ENCODE assay signal across 8 cellular contexts in genomic region chr21:44089001-44089911, GRCh38. TPM values are rescaled to one million over a fixed set of nuclear protein-coding genes. Genes with fewer than 3 reads are reported as not detected.
DNase-seq lines count a peak whose midpoint lies in the region; ATAC-seq and TF ChIP-seq lines count a peak whose summit lies in the region.

No MANE protein-coding gene starts in this region.

- H3K27me3 Mint-ChIP-seq in glutamatergic neuron (ENCODE audit: unreplicated experiment): no peaks in the 10 kb centered on the region
- peaks cover 3% of the 10 kb centered on the region for H3K27me3 Mint-ChIP-seq in nephron progenitor cell (ENCODE audit: low read depth, poor library complexity)

- peak overlapping the region; percentile 100 for H3K27ac ChIP-seq in temporal lobe (ENCODE audit: low read depth, low read length)

- no peak for ATAC-seq in HG02870 (IDR thresholded peaks at IDR 0.05; ENCODE audit: unreplicated experiment)

- H3K4me3 Mint-ChIP-seq in glutamatergic neuron (ENCODE audit: unreplicated experiment) (no peak overlapping the region), nephron progenitor cell (no peak overlapping the region)

- H3K36me3 Mint-ChIP-seq in glutamatergic neuron (ENCODE audit: unreplicated experiment): peaks cover 12% of the 10 kb centered on the region
- peaks cover 39% of the 10 kb centered on the region for H3K36me3 Mint-ChIP-seq in nephron progenitor cell (ENCODE audit: low read depth)

- H3K27ac Mint-ChIP-seq in glutamatergic neuron (ENCODE audit: unreplicated experiment): peak overlapping the region; percentile 5
- H3K27ac Mint-ChIP-seq in nephron progenitor cell: no peak overlapping the region

- H3K9me3 Mint-ChIP-seq in glutamatergic neuron (ENCODE audit: unreplicated experiment) (peaks cover 2% of the 10 kb centered on the region), nephron progenitor cell (no peaks in the 10 kb centered on the region)

- no peak for TF ChIP-seq CTCF in glutamatergic neuron (IDR thresholded peaks at IDR 0.05; ENCODE audit: partially characterized antibody, unreplicated experiment)
- TF ChIP-seq CTCF in nephron progenitor cell (IDR thresholded peaks at IDR 0.05): no peak

- DNase-seq in activated CD4-positive, alpha-beta T cell treated with anti-CD3 and anti-CD28 coated beads for 48 hours: peak; percentile 34
- DNase-seq in activated CD4-positive, alpha-beta T cell treated with anti-CD3 and anti-CD28 coated beads, Interleukin-2, amount 50 U/mL, for 4 hours: no peak
- DNase-seq in T-helper 22 cell (ENCODE audit: low read depth): peak; percentile 29
- DNase-seq in glutamatergic neuron: no peak
- no peak for DNase-seq in NCI-H524 treated with DMSO at 0.1 percent for 48 hours (lab: John Stamatoyannopoulos, UW)
- DNase-seq in nephron progenitor cell: no peak

- H3K4me1 Mint-ChIP-seq in glutamatergic neuron (ENCODE audit: low read depth, unreplicated experiment) (no peaks in the 10 kb centered on the region), nephron progenitor cell (no peaks in the 10 kb centered on the region)

RNA-seq across cellular contexts. Expression of gene PWP2, which starts 17.9 kb away (rescaled TPM):
- 22.1 TPM for total RNA-seq in glutamatergic neuron (ENCODE audit: unreplicated experiment)
- 9.6 TPM for total RNA-seq in temporal lobe

RNA-seq across cellular contexts. Expression of gene GATD3, which starts 44.2 kb away (rescaled TPM):
- total RNA-seq in glutamatergic neuron (ENCODE audit: unreplicated experiment): 64.6 TPM
- total RNA-seq in temporal lobe: 20.7 TPM

Comparison
In these comparisons a context has a peak if more than half of its experiments do, and no peak if none do; other contexts are left out.
1. DNase-seq: peak in activated CD4-positive, alpha-beta T cell treated with anti-CD3 and anti-CD28 coated beads for 48 hours (single experiment) and T-helper 22 cell (single experiment); none in activated CD4-positive, alpha-beta T cell treated with anti-CD3 and anti-CD28 coated beads, Interleukin-2, amount 50 U/mL, for 4 hours (0 of 2), glutamatergic neuron (single experiment), NCI-H524 treated with DMSO at 0.1 percent for 48 hours (single experiment) and nephron progenitor cell (single experiment).